10 cellular contexts compared by ENCODE assay signal in genomic region chr11:130269544-130269943, GRCh38. TPM values are rescaled to one million over a fixed set of nuclear protein-coding genes. Genes with fewer than 3 reads are reported as not detected.
DNase-seq lines count a peak whose midpoint lies in the region; ATAC-seq, FAIRE-seq and TF ChIP-seq lines count a peak whose summit lies in the region.
"Had no signal": no experiment of that assay in that cellular context is flagged by ENCODE, and none has a peak within 500 bp of the region (broad histone marks: within the 10 kb centered on the region; RNA-seq: fewer than 3 reads in every experiment).

No MANE protein-coding gene starts in this region.

- no peak overlapping the region for H3K4me3 Mint-ChIP-seq in endothelial cell (ENCODE audit: unreplicated experiment)

- H3K27ac Mint-ChIP-seq in endothelial cell (ENCODE audit: unreplicated experiment) = no peak overlapping the region

- DNase-seq in GM13976 (ENCODE audit: low spot score) (peak; percentile 49), NOMO-1 treated with DMSO at 0.1 percent for 48 hours (lab: John Stamatoyannopoulos, UW; ENCODE audit: unreplicated experiment) (peak; percentile 73), GM19239 (ENCODE audit: insufficient read length, low spot score) (no peak), endothelial cell (ENCODE audit: low spot score) (no peak), islet precursor cell (no peak), hippocampal formation (lab: John Stamatoyannopoulos, UW) (no peak)
- DNase-seq: NCI-H2171, occipital lobe had no signal

- H3K4me1 Mint-ChIP-seq in endothelial cell (ENCODE audit: unreplicated experiment) = no peaks in the 10 kb centered on the region

- TF ChIP-seq CTCF in GM13976 (IDR thresholded peaks at IDR 0.05; ENCODE audit: borderline replicate concordance, control extremely low read depth, extremely low read depth, insufficient read depth, missing control alignments) = no peak
- no peak for TF ChIP-seq CTCF in endothelial cell (IDR thresholded peaks at IDR 0.05; ENCODE audit: unreplicated experiment)

- FAIRE-seq in GM19239 (lab: Jason Lieb, UNC) = no peak

- ATAC-seq in GM21367 (IDR thresholded peaks at IDR 0.05; ENCODE audit: unreplicated experiment) (peak; percentile 86), HG03060 (IDR thresholded peaks at IDR 0.05; ENCODE audit: low read depth, unreplicated experiment) (peak; percentile 89)

- H3K9me3 Mint-ChIP-seq in endothelial cell (ENCODE audit: unreplicated experiment) = no peaks in the 10 kb centered on the region

- no peaks in the 10 kb centered on the region for H3K27me3 Mint-ChIP-seq in endothelial cell (ENCODE audit: unreplicated experiment)

- in situ Hi-C loops in GM13976 (cut with MboI; ENCODE audit: low sequenced_read_pairs, unreplicated experiment) = no loop called here

- H3K36me3 Mint-ChIP-seq in endothelial cell (ENCODE audit: low read depth, unreplicated experiment) = peaks cover 4% of the 10 kb centered on the region

RNA-seq across cellular contexts. Expression of gene ZBTB44, which starts 45.2 kb away (rescaled TPM):
- total RNA-seq in endothelial cell (ENCODE audit: unreplicated experiment) = 32.6 TPM

Comparison
In these comparisons a context has a peak if more than half of its experiments do, and no peak if none do; other contexts are left out.
1. DNase-seq: peak in GM13976 (single experiment) and NOMO-1 treated with DMSO at 0.1 percent for 48 hours (single experiment); none in GM19239 (single experiment), endothelial cell (single experiment), islet precursor cell (single experiment) and hippocampal formation (0 of 2).